ENCODE assay signal across 14 cellular contexts in the genomic region with DNA sequence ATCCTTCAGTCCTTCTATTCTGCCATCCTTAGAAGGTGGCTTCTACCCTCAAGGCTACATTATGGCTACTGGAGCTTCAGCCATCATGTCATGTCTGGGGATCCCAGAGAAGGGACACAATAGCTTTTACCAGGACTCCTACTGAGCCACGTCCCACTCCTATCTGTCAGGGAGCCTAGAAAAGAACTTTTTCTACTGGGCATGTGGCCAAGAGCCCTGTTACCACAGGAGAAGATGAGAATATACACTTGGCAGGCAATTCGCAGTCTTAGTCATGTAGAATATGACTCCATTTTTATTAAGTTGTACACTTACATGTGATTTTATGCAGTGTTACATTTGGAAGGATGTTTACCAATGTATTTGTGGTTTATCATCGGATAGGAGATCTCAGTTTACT.
A peak's percentile ranks its signal among the peaks of the same experiment; 100 is the strongest.
DNase-seq lines count a peak whose midpoint lies in the region; ATAC-seq and TF ChIP-seq lines count a peak whose summit lies in the region.
"Had no signal": no experiment of that assay in that cellular context is flagged by ENCODE, and none has a peak within 500 bp of the region (broad histone marks: within the 10 kb centered on the region; RNA-seq: fewer than 3 reads in every experiment).

No MANE protein-coding gene starts in this region.

- peaks cover 8% of the 10 kb centered on the region for H3K27me3 Mint-ChIP-seq in activated CD4-positive, alpha-beta memory T cell treated with anti-CD3 and anti-CD28 coated beads, Interleukin-2, amount 10 ng/mL, durations not matched to agents 7 days and 5 days

- no peaks in the 10 kb centered on the region for H3K4me1 Mint-ChIP-seq in activated CD4-positive, alpha-beta memory T cell treated with anti-CD3 and anti-CD28 coated beads, Interleukin-2, amount 10 ng/mL, durations not matched to agents 7 days and 5 days
- H3K4me1 Mint-ChIP-seq: neural crest cell had no signal

- CTCF ChIA-PET in activated CD4-positive, alpha-beta memory T cell treated with anti-CD3 and anti-CD28 coated beads, Interleukin-2, amount 10 ng/mL, durations not matched to agents 7 days and 5 days (lab: Charles Lee) = interaction anchor here (2.5 kb wide), 1 partner anchor 9 kb away, joined by 8 read pairs; no protein-coding TSS in a partner anchor

- H3K27ac Mint-ChIP-seq in activated CD4-positive, alpha-beta memory T cell treated with anti-CD3 and anti-CD28 coated beads, Interleukin-2, amount 10 ng/mL, durations not matched to agents 7 days and 5 days = no peak overlapping the region
- H3K27ac Mint-ChIP-seq: activated T-cell treated with anti-CD3 and anti-CD28 coated beads, Interleukin-2, amount 50 U/mL, for 72 hours; T-helper 2 cell treated with Interferon-gamma antibody and Interleukin-4, amounts not matched to agents 5 μg/mL and 100 μg/mL, for 36 hours had no signal

- intact Hi-C loops in left ventricle myocardium superior (cut with micrococcal nuclease) = no loop called here

- H3K36me3 ChIP-seq in osteoblast (ENCODE audit: insufficient read depth, low read length) = no peaks in the 10 kb centered on the region
- H3K36me3 ChIP-seq: upper lobe of left lung had no signal

- ATAC-seq in left ventricle myocardium superior = no peak

- no peaks in the 10 kb centered on the region for H3K27me3 ChIP-seq in osteoblast (ENCODE audit: insufficient read depth, low read length)
- H3K27me3 ChIP-seq: upper lobe of left lung had no signal

- no peaks in the 10 kb centered on the region for H4K20me1 ChIP-seq in osteoblast (ENCODE audit: insufficient read depth, low read length)

- DNase-seq in GM12865 (ENCODE audit: low read depth) (peak; percentile 65), LoVo (ENCODE audit: low spot score) (peak; percentile 7), cardiac fibroblast (ENCODE audit: low read depth in 2 of 2) (peak; percentile 90 to 94), osteoblast (ENCODE audit: insufficient read length, low spot score, missing footprints) (peak; percentile 87), left ventricle myocardium superior (no peak), NCI-H187 treated with DMSO at 0.1 percent for 48 hours (lab: John Stamatoyannopoulos, UW) (no peak)
- no peak for DNase-seq in activated CD4-positive, alpha-beta memory T cell treated with anti-CD3 and anti-CD28 coated beads, Interleukin-2, amount 10 ng/mL, durations not matched to agents 7 days and 5 days
- no peak for DNase-seq in activated CD4-positive, CD25-positive, alpha-beta regulatory T cell treated with anti-CD3 and anti-CD28 coated beads, Interleukin-2, amount 50 U/mL, for 72 hours
- DNase-seq: activated T-cell treated with anti-CD3 and anti-CD28 coated beads, Interleukin-2, amount 50 U/mL, for 72 hours; Kasumi-1; NCI-H82; upper lobe of left lung had no signal

- POLR2A ChIA-PET in activated CD4-positive, alpha-beta memory T cell treated with anti-CD3 and anti-CD28 coated beads, Interleukin-2, amount 10 ng/mL, durations not matched to agents 7 days and 5 days (lab: Charles Lee) = no interaction called here

- peaks cover 7% of the 10 kb centered on the region for H3K4me1 ChIP-seq in osteoblast (ENCODE audit: insufficient read depth, low read length)
- H3K4me1 ChIP-seq: upper lobe of left lung had no signal

- H3K27ac ChIP-seq in osteoblast (ENCODE audit: low read depth, low read length) = no peak overlapping the region
- H3K27ac ChIP-seq: upper lobe of left lung had no signal

- H3K36me3 Mint-ChIP-seq in activated CD4-positive, alpha-beta memory T cell treated with anti-CD3 and anti-CD28 coated beads, Interleukin-2, amount 10 ng/mL, durations not matched to agents 7 days and 5 days (ENCODE audit: low read depth) = no peaks in the 10 kb centered on the region

- peak overlapping the region; percentile 36 for H2AFZ ChIP-seq in osteoblast (ENCODE audit: low read length)

- H3K9me3 ChIP-seq in osteoblast (ENCODE audit: low read depth, low read length) = no peaks in the 10 kb centered on the region
- H3K9me3 ChIP-seq: upper lobe of left lung had no signal

- H3K79me2 ChIP-seq in osteoblast (ENCODE audit: insufficient read depth, low read length) = no peaks in the 10 kb centered on the region

- H3K9me3 Mint-ChIP-seq in activated CD4-positive, alpha-beta memory T cell treated with anti-CD3 and anti-CD28 coated beads, Interleukin-2, amount 10 ng/mL, durations not matched to agents 7 days and 5 days = no peaks in the 10 kb centered on the region
- H3K9me3 Mint-ChIP-seq: activated T-cell treated with anti-CD3 and anti-CD28 coated beads, Interleukin-2, amount 50 U/mL, for 72 hours; neural crest cell; T-helper 2 cell treated with Interferon-gamma antibody and Interleukin-4, amounts not matched to agents 5 μg/mL and 100 μg/mL, for 36 hours had no signal

- TF ChIP-seq CTCF in GM12865 (IDR thresholded peaks at IDR 0.05; ENCODE audit: insufficient read depth, low read depth, low read length, missing control alignments) (no peak), cardiac fibroblast (IDR thresholded peaks at IDR 0.05; ENCODE audit: low read depth, low read length) (no peak), osteoblast (IDR thresholded peaks at IDR 0.05; ENCODE audit: extremely low read depth, low read depth, low read length) (no peak)

- no peak overlapping the region for H3K4me3 Mint-ChIP-seq in activated CD4-positive, alpha-beta memory T cell treated with anti-CD3 and anti-CD28 coated beads, Interleukin-2, amount 10 ng/mL, durations not matched to agents 7 days and 5 days
- H3K4me3 Mint-ChIP-seq: activated T-cell treated with anti-CD3 and anti-CD28 coated beads, Interleukin-2, amount 50 U/mL, for 72 hours; neural crest cell; T-helper 2 cell treated with Interferon-gamma antibody and Interleukin-4, amounts not matched to agents 5 μg/mL and 100 μg/mL, for 36 hours had no signal

- H3K4me3 ChIP-seq in GM12865 (ENCODE audit: low read depth, low read length) (no peak overlapping the region), cardiac fibroblast (replicated peaks in 1 of 2; ENCODE audit: low read depth in 2 of 2, low read length in 2 of 2) (no peak overlapping the region), osteoblast (ENCODE audit: insufficient read depth, low read length) (no peak overlapping the region)
- H3K4me3 ChIP-seq: upper lobe of left lung had no signal

- peak overlapping the region; percentile 43 for H3K4me2 ChIP-seq in osteoblast (ENCODE audit: insufficient read depth, low read length)

Comparison
In these comparisons a context has a peak if more than half of its experiments do, and no peak if none do; other contexts are left out.
1. DNase-seq: peak in GM12865 (single experiment), LoVo (single experiment), cardiac fibroblast (2 of 2) and osteoblast (single experiment); none in left ventricle myocardium superior (single experiment), activated CD4-positive, alpha-beta memory T cell treated with anti-CD3 and anti-CD28 coated beads, Interleukin-2, amount 10 ng/mL, durations not matched to agents 7 days and 5 days (single experiment), activated CD4-positive, CD25-positive, alpha-beta regulatory T cell treated with anti-CD3 and anti-CD28 coated beads, Interleukin-2, amount 50 U/mL, for 72 hours (single experiment) and NCI-H187 treated with DMSO at 0.1 percent for 48 hours (single experiment).